In genomic region chr16:57091990-57092785, GRCh38 we compare ENCODE assay signal across 8 cellular contexts. TPM values are rescaled to one million over a fixed set of nuclear protein-coding genes. Genes with fewer than 3 reads are reported as not detected.
A peak's percentile ranks its signal among the peaks of the same experiment; 100 is the strongest.
DNase-seq lines count a peak whose midpoint lies in the region; ATAC-seq, FAIRE-seq and TF ChIP-seq lines count a peak whose summit lies in the region.

Gene CPNE2 (plus strand): TSS chr16:57092583. CDS start chr16:57110743, 18,160 bp downstream.

- peak within 1 kb of the TSS; percentile 70 for H3K4me3 Mint-ChIP-seq in activated CD8-positive, alpha-beta T cell treated with anti-CD3 and anti-CD28 coated beads for 36 hours

- H3K9me3 Mint-ChIP-seq in activated CD8-positive, alpha-beta T cell treated with anti-CD3 and anti-CD28 coated beads for 36 hours, result no peaks in the 10 kb centered on the region

- peak within 1 kb of the TSS; percentile 18 for H3K27ac Mint-ChIP-seq in activated CD8-positive, alpha-beta T cell treated with anti-CD3 and anti-CD28 coated beads for 36 hours

- H3K36me3 ChIP-seq in mesodermal cell (ENCODE audit: control insufficient read depth, insufficient read depth, low read length) (peaks cover 17% of the 10 kb centered on the region), stomach (no peaks in the 10 kb centered on the region)

- peaks cover 11% of the 10 kb centered on the region for H3K27me3 Mint-ChIP-seq in activated CD8-positive, alpha-beta T cell treated with anti-CD3 and anti-CD28 coated beads for 36 hours

- H3K27ac ChIP-seq in mesodermal cell (ENCODE audit: low read depth, low read length, severe bottlenecking) (peak within 1 kb of the TSS; percentile 54), stomach (peak within 1 kb of the TSS; percentile 12 to 87 (median 75))

- peak; percentile 62 for ATAC-seq in activated CD8-positive, alpha-beta T cell treated with anti-CD3 and anti-CD28 coated beads for 36 hours
- no peak for ATAC-seq in GM18870 (IDR thresholded peaks at IDR 0.05; ENCODE audit: unreplicated experiment)

- H3K9me3 ChIP-seq in mesodermal cell (ENCODE audit: control insufficient read depth, low read length) (no peaks in the 10 kb centered on the region), stomach (no peaks in the 10 kb centered on the region)

- intact Hi-C loops in activated CD8-positive, alpha-beta T cell treated with anti-CD3 and anti-CD28 coated beads for 36 hours (cut with micrococcal nuclease), result no loop called here
- intact Hi-C loops in stomach (cut with DNase I; ENCODE audit: low total_unique reads), result no loop called here

- peaks cover 0 to 7% (median 0%) of the 10 kb centered on the region in 3 donors for H3K27me3 ChIP-seq in stomach

- no peak for TF ChIP-seq CTCF in activated CD8-positive, alpha-beta T cell treated with anti-CD3 and anti-CD28 coated beads for 36 hours (IDR thresholded peaks at IDR 0.05)
- TF ChIP-seq CTCF in epithelial cell of esophagus (IDR thresholded peaks at IDR 0.05; ENCODE audit: insufficient read depth, low read depth, low read length, missing control alignments), result no peak
- no peak for TF ChIP-seq CTCF in stomach (IDR thresholded peaks at IDR 0.05)

- H3K4me3 ChIP-seq in epithelial cell of esophagus (ENCODE audit: low read length), result peak within 1 kb of the TSS; percentile 47
- peak within 1 kb of the TSS; percentile 59 for H3K4me3 ChIP-seq in mesodermal cell (ENCODE audit: extremely low read depth, insufficient read depth, low read length, poor library complexity, severe bottlenecking)
- H3K4me3 ChIP-seq in stomach, result peak within 1 kb of the TSS; percentile 70 to 90 (median 79)

- no peak for TF ChIP-seq POLR2A in stomach (IDR thresholded peaks at IDR 0.05)

- 0 to 1% methylated on average over 61 to 73 of the region's 99 CpGs for WGBS in mesodermal cell (ENCODE audit: insufficient coverage in 2 of 2), 2 experiments
- 0 to 2% (median 1%) methylated on average over 12 to 98 of the region's 99 CpGs for WGBS in stomach, 5 donors

- POLR2A ChIA-PET in activated CD8-positive, alpha-beta T cell treated with anti-CD3 and anti-CD28 coated beads for 36 hours (lab: Charles Lee), result interaction anchor here (0.7 to 3.5 kb wide), 13 partner anchors 9 to 96 kb away, joined by 3 to 17 read pairs (median 4); no protein-coding TSS in a partner anchor

- TF ChIP-seq EP300 in stomach (IDR thresholded peaks at IDR 0.05), result no peak

- DNase-seq in CD1c-positive myeloid dendritic cell (ENCODE audit: extremely low spot score), result peak; percentile 43
- peak; percentile 71 for DNase-seq in GM19239 (ENCODE audit: insufficient read length, low spot score)
- DNase-seq in M059J (ENCODE audit: low read depth), result peak; percentile 54
- peak; percentile 32 for DNase-seq in activated CD8-positive, alpha-beta T cell treated with anti-CD3 and anti-CD28 coated beads for 36 hours
- DNase-seq in epithelial cell of esophagus (ENCODE audit: low read depth), result peak; percentile 45
- DNase-seq in stomach, result peak; percentile 59

- no peaks in the 10 kb centered on the region for H3K36me3 Mint-ChIP-seq in activated CD8-positive, alpha-beta T cell treated with anti-CD3 and anti-CD28 coated beads for 36 hours (ENCODE audit: low read depth)

- CTCF ChIA-PET in activated CD8-positive, alpha-beta T cell treated with anti-CD3 and anti-CD28 coated beads for 36 hours (lab: Charles Lee), result interaction anchor here (0.6 to 11.5 kb wide), 21 partner anchors 9 to 128 kb away, joined by 3 to 114 read pairs (median 5); partner anchors contain the start of genes PSME3IP1 and RSPRY1

- H3K4me1 ChIP-seq in mesodermal cell (ENCODE audit: control insufficient read depth, insufficient read depth, low read length, poor library complexity, severe bottlenecking), result peaks cover 11% of the 10 kb centered on the region
- H3K4me1 ChIP-seq in stomach, result peaks cover 22 to 35% (median 26%) of the 10 kb centered on the region in 4 donors

- FAIRE-seq in GM19239 (lab: Jason Lieb, UNC), result no peak

- H3K4me1 Mint-ChIP-seq in activated CD8-positive, alpha-beta T cell treated with anti-CD3 and anti-CD28 coated beads for 36 hours (ENCODE audit: low read depth), result peaks cover 12% of the 10 kb centered on the region

RNA-seq across cellular contexts. Expression of gene CPNE2, which starts in this region (rescaled TPM):
- 27.5 and 34.3 TPM in 2 replicates for total RNA-seq in M059J (2014; rRNA removed; shearing (Covaris generic))
- 10 to 100 TPM; 18.6 to 20.6 TPM for total RNA-seq in activated CD8-positive, alpha-beta T cell treated with anti-CD3 and anti-CD28 coated beads for 36 hours
- 78.9 TPM for polyA plus RNA-seq in mesodermal cell (2013, experiment 1 of 2)
- 68.7 TPM for polyA plus RNA-seq in mesodermal cell (2013, experiment 2 of 2)
- total RNA-seq in stomach, result 10 to 100 TPM in 4 of 5 donors, 1 to 10 TPM in 1; 8.7 to 55.4 (median 27.4) TPM
- 10 to 100 TPM; 10.7 to 31.8 (median 24.8) TPM for polyA plus RNA-seq in stomach
